12 cellular contexts compared by ENCODE assay signal in the genomic region with DNA sequence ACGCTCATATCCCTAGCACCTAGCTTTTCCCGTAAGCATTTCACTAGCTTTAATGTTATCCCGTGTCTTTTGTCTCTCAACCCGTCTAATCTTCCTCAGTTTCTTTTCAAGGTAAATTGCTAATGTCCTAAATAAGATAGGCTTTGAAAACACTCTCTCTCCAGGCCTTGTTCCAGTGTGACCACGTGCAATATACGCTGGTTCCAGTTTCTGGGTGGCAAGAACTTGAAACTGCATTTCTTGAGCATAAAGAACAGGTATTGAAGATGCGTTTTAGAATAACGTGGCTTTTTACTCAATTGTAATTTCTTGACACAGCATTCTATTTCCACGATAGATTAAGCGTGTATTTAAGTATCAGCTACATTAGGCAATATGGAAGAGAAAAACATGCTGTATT. TPM values are rescaled to one million over a fixed set of nuclear protein-coding genes. Genes with fewer than 3 reads are reported as not detected.
A peak's percentile ranks its signal among the peaks of the same experiment; 100 is the strongest.
DNase-seq lines count a peak whose midpoint lies in the region; ATAC-seq, FAIRE-seq and TF ChIP-seq lines count a peak whose summit lies in the region.
"Had no signal": no experiment of that assay in that cellular context is flagged by ENCODE, and none has a peak within 500 bp of the region (broad histone marks: within the 10 kb centered on the region; RNA-seq: fewer than 3 reads in every experiment).

No MANE protein-coding gene starts in this region.

- H3K9me1 ChIP-seq in keratinocyte (ENCODE audit: control insufficient read depth, extremely low read depth, insufficient read depth, low read length): no peaks in the 10 kb centered on the region

- intact Hi-C loops in activated CD8-positive, alpha-beta T cell treated with anti-CD3 and anti-CD28 coated beads for 36 hours (cut with micrococcal nuclease): no loop called here
- intact Hi-C loops in psoas muscle (cut with DNase I): no loop called here

- peaks cover 23% of the 10 kb centered on the region for H3K4me1 Mint-ChIP-seq in activated CD8-positive, alpha-beta T cell treated with anti-CD3 and anti-CD28 coated beads for 36 hours (ENCODE audit: low read depth)

- POLR2A ChIA-PET in activated CD8-positive, alpha-beta T cell treated with anti-CD3 and anti-CD28 coated beads for 36 hours (lab: Charles Lee): interaction anchor here (1.2 to 1.6 kb wide), 3 partner anchors 7 to 50 kb away, joined by 3 to 7 read pairs (median 4); a partner anchor contains a TSS

- no peak for TF ChIP-seq CTCF in HFF-Myc (IDR thresholded peaks at IDR 0.05; ENCODE audit: low read depth, low read length, missing control alignments)
- no peak for TF ChIP-seq CTCF in activated CD8-positive, alpha-beta T cell treated with anti-CD3 and anti-CD28 coated beads for 36 hours (IDR thresholded peaks at IDR 0.05)
- TF ChIP-seq CTCF in keratinocyte (optimal IDR thresholded peaks at IDR 0.05 in 1 of 3, IDR thresholded peaks at IDR 0.05 in 1 of 3, conservative IDR thresholded peaks at IDR 0.05 in 1 of 3; ENCODE audit: extremely low read depth in 1 of 3, insufficient read depth in 2 of 3, low read length in 3 of 3): no peak
- no peak for TF ChIP-seq CTCF in GM20000 (IDR thresholded peaks at IDR 0.05; ENCODE audit: extremely low read depth, missing control alignments)
- TF ChIP-seq CTCF in psoas muscle (IDR thresholded peaks at IDR 0.05): no peak

- H3K9ac ChIP-seq in BLaER1 treated with 17β-estradiol and CSF1 and Interleukin-3, amounts not matched to agents 10 nM and 100 nM: peak overlapping the region in 10 of 11 experiments; percentile 91 to 99 (median 96); a peak in 17 of 22 replicates
- H3K9ac ChIP-seq in keratinocyte (ENCODE audit: control insufficient read depth, extremely low read depth, insufficient read depth, low read length): peak overlapping the region; percentile 100

- H2AFZ ChIP-seq in keratinocyte (ENCODE audit: control insufficient read depth, low read length): peak overlapping the region; percentile 21

- 58 to 68% (median 64%) methylated on average over 10 of the region's 10 CpGs for WGBS in psoas muscle, 3 donors

- H3K4me3 Mint-ChIP-seq in activated CD8-positive, alpha-beta T cell treated with anti-CD3 and anti-CD28 coated beads for 36 hours: peak overlapping the region; percentile 99

- no peaks in the 10 kb centered on the region for H3K9me3 Mint-ChIP-seq in activated CD8-positive, alpha-beta T cell treated with anti-CD3 and anti-CD28 coated beads for 36 hours

- peaks cover 42% of the 10 kb centered on the region for H3K36me3 Mint-ChIP-seq in activated CD8-positive, alpha-beta T cell treated with anti-CD3 and anti-CD28 coated beads for 36 hours (ENCODE audit: low read depth)

- H3K4me1 ChIP-seq in BLaER1 treated with 17β-estradiol and CSF1 and Interleukin-3, amounts not matched to agents 10 nM and 100 nM: peaks cover 22 to 37% (median 26%) of the 10 kb centered on the region in 10 experiments
- peaks cover 30% of the 10 kb centered on the region for H3K4me1 ChIP-seq in keratinocyte (ENCODE audit: control insufficient read depth, extremely low read depth, insufficient read depth, low read length)
- H3K4me1 ChIP-seq in psoas muscle: peaks cover 26% of the 10 kb centered on the region

- no peak for DNase-seq in HFF-Myc (ENCODE audit: extremely low read depth, low read depth)
- no peak for DNase-seq in activated CD8-positive, alpha-beta T cell treated with anti-CD3 and anti-CD28 coated beads for 36 hours
- no peak for DNase-seq in keratinocyte (ENCODE audit: low read depth, low spot score)
- DNase-seq in occipital lobe (lab: John Stamatoyannopoulos, UW): no peak
- DNase-seq in HPDE6-E6E7 (ENCODE audit: extremely low spot score): no peak
- DNase-seq in GM20000 (ENCODE audit: low spot score): no peak
- DNase-seq in psoas muscle: no peak
- DNase-seq: DMS79 treated with DMSO at 0.1 percent for 48 hours, foreskin melanocyte, NCI-H1092 treated with DMSO at 0.1 percent for 48 hours had no signal

- H3K27ac ChIP-seq in BLaER1 treated with 17β-estradiol and CSF1 and Interleukin-3, amounts not matched to agents 10 nM and 100 nM: peak overlapping the region in 3 of 11 experiments; percentile 97 to 99 (median 99); a peak in 3 of 22 replicates
- H3K27ac ChIP-seq in keratinocyte (ENCODE audit: control insufficient read depth, insufficient read depth, low read length) (peak overlapping the region; percentile 10), psoas muscle (no peak overlapping the region)

- dilution Hi-C loops in keratinocyte (cut with MboI; ENCODE audit: extremely low pct_ligation_motif_present, low sequenced_read_pairs): no loop called here

- peak overlapping the region in 9 of 10 experiments; percentile 79 to 98 (median 95); a peak in 18 of 20 replicates for H3K4me3 ChIP-seq in BLaER1 treated with 17β-estradiol and CSF1 and Interleukin-3, amounts not matched to agents 10 nM and 100 nM
- peak overlapping the region; percentile 71 for H3K4me3 ChIP-seq in HFF-Myc (replicated peaks; ENCODE audit: low read depth, low read length)
- peak overlapping the region in 2 of 3 experiments; percentile 0 to 98 for H3K4me3 ChIP-seq in keratinocyte (ENCODE audit: control insufficient read depth in 2 of 3, extremely low read depth in 1 of 3, insufficient read depth in 2 of 3, low read depth in 1 of 3, low read length in 3 of 3)
- H3K4me3 ChIP-seq in psoas muscle: no peak overlapping the region

- no peaks in the 10 kb centered on the region for H3K9me3 ChIP-seq in BLaER1 treated with 17β-estradiol and CSF1 and Interleukin-3, amounts not matched to agents 10 nM and 100 nM (replicated peaks in 1 of 11)
- H3K9me3 ChIP-seq in keratinocyte (ENCODE audit: control insufficient read depth, low read depth, low read length) (no peaks in the 10 kb centered on the region), psoas muscle (no peaks in the 10 kb centered on the region)
- H3K9me3 ChIP-seq: neutrophil had no signal

- FAIRE-seq in keratinocyte (lab: Jason Lieb, UNC): no peak

- H3K27me3 ChIP-seq in BLaER1 treated with 17β-estradiol and CSF1 and Interleukin-3, amounts not matched to agents 10 nM and 100 nM: no peaks in the 10 kb centered on the region
- H3K27me3 ChIP-seq in keratinocyte (ENCODE audit: control insufficient read depth, extremely low read depth, insufficient read depth, low read length) (no peaks in the 10 kb centered on the region), psoas muscle (ENCODE audit: insufficient read depth in 3 of 3, low read length in 2 of 3) (no peaks in the 10 kb centered on the region)
- H3K27me3 ChIP-seq: neutrophil had no signal

- ATAC-seq in activated CD8-positive, alpha-beta T cell treated with anti-CD3 and anti-CD28 coated beads for 36 hours: no peak
- no peak for ATAC-seq in psoas muscle

- peak overlapping the region; percentile 89 to 97 (median 95); a peak in 21 of 22 replicates for H3K4me2 ChIP-seq in BLaER1 treated with 17β-estradiol and CSF1 and Interleukin-3, amounts not matched to agents 10 nM and 100 nM
- H3K4me2 ChIP-seq in keratinocyte (ENCODE audit: control insufficient read depth, extremely low read depth, insufficient read depth, low read depth, low read length): peak overlapping the region; percentile 95

- peaks cover 39% of the 10 kb centered on the region for H3K79me2 ChIP-seq in keratinocyte (ENCODE audit: control insufficient read depth, insufficient read depth, low read length)

- peaks cover 13 to 40% (median 27%) of the 10 kb centered on the region in 11 experiments; a peak in 20 of 22 replicates for H4K20me1 ChIP-seq in BLaER1 treated with 17β-estradiol and CSF1 and Interleukin-3, amounts not matched to agents 10 nM and 100 nM
- peaks cover 3% of the 10 kb centered on the region for H4K20me1 ChIP-seq in keratinocyte (ENCODE audit: control insufficient read depth, extremely low read depth, insufficient read depth, low read length)

- peaks cover 4 to 58% (median 52%) of the 10 kb centered on the region in 11 experiments; a peak in 21 of 22 replicates for H3K36me3 ChIP-seq in BLaER1 treated with 17β-estradiol and CSF1 and Interleukin-3, amounts not matched to agents 10 nM and 100 nM
- H3K36me3 ChIP-seq in keratinocyte (ENCODE audit: control insufficient read depth in 2 of 2, extremely low read depth in 1 of 2, insufficient read depth in 2 of 2, low read length in 2 of 2) (peaks cover 1 to 13% of the 10 kb centered on the region in 2 experiments), psoas muscle (ENCODE audit: insufficient read depth in 1 of 2, low read depth in 1 of 2) (no peaks in the 10 kb centered on the region)

- no peaks in the 10 kb centered on the region for H3K27me3 Mint-ChIP-seq in activated CD8-positive, alpha-beta T cell treated with anti-CD3 and anti-CD28 coated beads for 36 hours

- peak overlapping the region; percentile 99 for H3K27ac Mint-ChIP-seq in activated CD8-positive, alpha-beta T cell treated with anti-CD3 and anti-CD28 coated beads for 36 hours

- CTCF ChIA-PET in activated CD8-positive, alpha-beta T cell treated with anti-CD3 and anti-CD28 coated beads for 36 hours (lab: Charles Lee): interaction anchor here (1.0 to 1.2 kb wide), 2 partner anchors 8 to 149 kb away, joined by 3 to 6 read pairs; no protein-coding TSS in a partner anchor

RNA-seq across cellular contexts. Expression of a gene that starts 1.1 kb away (rescaled TPM):
- total RNA-seq in activated CD8-positive, alpha-beta T cell treated with anti-CD3 and anti-CD28 coated beads for 36 hours: 100 to 1,000 TPM; 109 to 111 TPM
- 5.2 to 22.7 TPM (median 14.3 TPM) in 3 replicates for polyA plus RNA-seq in keratinocyte
- 0.59 TPM for polyA plus RNA-seq in keratinocyte (2011; ENCODE audit: low read depth)
- polyA plus RNA-seq in keratinocyte (2011; cell fraction: cytosol; rRNA removed): 3.8 and 6.5 TPM in 2 replicates
- 6.4 and 7.9 TPM in 2 replicates for polyA plus RNA-seq in keratinocyte (2011; cell fraction: nucleus; rRNA removed)
- polyA plus RNA-seq in keratinocyte (2012; ENCODE audit: low replicate concordance): 0.31 and 12.5 TPM in 2 replicates
- 2.7 to 15.9 TPM (median 13.2 TPM) in 3 replicates for polyA minus RNA-seq in keratinocyte
- 3.6 TPM for polyA minus RNA-seq in keratinocyte (2011; cell fraction: cytosol; rRNA and poly(A)+ RNA removed)
- polyA minus RNA-seq in keratinocyte (2011; cell fraction: nucleus; rRNA and poly(A)+ RNA removed): 1.5 and 2.4 TPM in 2 replicates
- total RNA-seq in occipital lobe: 1.4 TPM
- under 1 TPM in 2 of 4 donors, not detected in 2; 0.50 to 0.71 TPM for total RNA-seq in psoas muscle
- polyA plus RNA-seq in psoas muscle: under 1 TPM; 0.30 to 0.77 (median 0.73) TPM

RNA-seq across cellular contexts. Expression of a gene that starts 1.8 kb away (rescaled TPM):
- total RNA-seq in activated CD8-positive, alpha-beta T cell treated with anti-CD3 and anti-CD28 coated beads for 36 hours: 10 to 100 TPM; 65.0 to 78.0 TPM
- polyA plus RNA-seq in keratinocyte (145 to 156 TPM (median 150 TPM) in 3 replicates), psoas muscle (100 to 1,000 TPM in 2 of 3 donors, 10 to 100 TPM in 1; 79.6 to 226 (median 124) TPM)
- polyA plus RNA-seq in keratinocyte (2011; ENCODE audit: low read depth): 69.9 TPM
- polyA plus RNA-seq in keratinocyte (2011; cell fraction: cytosol; rRNA removed): 145 and 168 TPM in 2 replicates
- polyA plus RNA-seq in keratinocyte (2011; cell fraction: nucleus; rRNA removed): 114 and 120 TPM in 2 replicates
- polyA plus RNA-seq in keratinocyte (2012; ENCODE audit: low replicate concordance): 101 and 103 TPM in 2 replicates
- polyA minus RNA-seq in keratinocyte: 134 to 151 TPM (median 143 TPM) in 3 replicates
- 51.8 TPM for polyA minus RNA-seq in keratinocyte (2011; cell fraction: cytosol; rRNA and poly(A)+ RNA removed)
- 23.7 and 46.4 TPM in 2 replicates for polyA minus RNA-seq in keratinocyte (2011; cell fraction: nucleus; rRNA and poly(A)+ RNA removed)
- total RNA-seq in occipital lobe (22.3 TPM), psoas muscle (10 to 100 TPM; 44.3 to 97.4 (median 58.4) TPM)

RNA-seq across cellular contexts. Expression of a gene that starts 33.3 kb away (rescaled TPM):
- 10 to 100 TPM; 26.9 to 29.8 TPM for total RNA-seq in activated CD8-positive, alpha-beta T cell treated with anti-CD3 and anti-CD28 coated beads for 36 hours
- polyA plus RNA-seq in keratinocyte (9.1 to 13.8 TPM (median 12.3 TPM) in 3 replicates), psoas muscle (100 to 1,000 TPM in 1 of 3 donors, 10 to 100 TPM in 2; 60.9 to 104 (median 66.7) TPM)
- polyA plus RNA-seq in keratinocyte (2011; ENCODE audit: low read depth): 9.9 TPM
- polyA plus RNA-seq in keratinocyte (2011; cell fraction: cytosol; rRNA removed): 11.2 and 12.8 TPM in 2 replicates
- polyA plus RNA-seq in keratinocyte (2011; cell fraction: nucleus; rRNA removed): 7.6 and 8.0 TPM in 2 replicates
- polyA plus RNA-seq in keratinocyte (2012; ENCODE audit: low replicate concordance): 11.6 and 13.7 TPM in 2 replicates
- 11.9 to 21.6 TPM (median 17.3 TPM) in 3 replicates for polyA minus RNA-seq in keratinocyte
- polyA minus RNA-seq in keratinocyte (2011; cell fraction: cytosol; rRNA and poly(A)+ RNA removed): 12.9 TPM
- polyA minus RNA-seq in keratinocyte (2011; cell fraction: nucleus; rRNA and poly(A)+ RNA removed): 2.1 and 5.8 TPM in 2 replicates
- total RNA-seq in occipital lobe (31.8 TPM), psoas muscle (100 to 1,000 TPM in 1 of 4 donors, 10 to 100 TPM in 3; 84.3 to 101 (median 92.3) TPM)

RNA-seq across cellular contexts. Expression of a gene that starts 43.4 kb away (rescaled TPM):
- total RNA-seq in activated CD8-positive, alpha-beta T cell treated with anti-CD3 and anti-CD28 coated beads for 36 hours: not detected
- polyA plus RNA-seq in keratinocyte (not detected in 3 replicates), psoas muscle (100 to 1,000 TPM in 2 of 3 donors, 10 to 100 TPM in 1; 25.4 to 138 (median 103) TPM)
- not detected for polyA plus RNA-seq in keratinocyte (2011; ENCODE audit: low read depth)
- polyA plus RNA-seq in keratinocyte (2011; cell fraction: cytosol; rRNA removed): not detected in 2 replicates
- not detected in 2 replicates for polyA plus RNA-seq in keratinocyte (2011; cell fraction: nucleus; rRNA removed)
- not detected in 2 replicates for polyA plus RNA-seq in keratinocyte (2012; ENCODE audit: low replicate concordance)
- not detected in 3 replicates for polyA minus RNA-seq in keratinocyte
- polyA minus RNA-seq in keratinocyte (2011; cell fraction: cytosol; rRNA and poly(A)+ RNA removed): not detected
- polyA minus RNA-seq in keratinocyte (2011; cell fraction: nucleus; rRNA and poly(A)+ RNA removed): not detected in 2 replicates
- total RNA-seq in occipital lobe (83.8 TPM), psoas muscle (10 to 100 TPM; 23.0 to 57.2 (median 35.5) TPM)

RNA-seq across cellular contexts. Expression of a gene that starts 48.4 kb away (rescaled TPM):
- 10 to 100 TPM; 39.8 to 40.9 TPM for total RNA-seq in activated CD8-positive, alpha-beta T cell treated with anti-CD3 and anti-CD28 coated beads for 36 hours
- polyA plus RNA-seq in keratinocyte: 37.7 to 48.8 TPM (median 46.3 TPM) in 3 replicates
- 24.1 TPM for polyA plus RNA-seq in keratinocyte (2011; ENCODE audit: low read depth)
- 38.2 and 57.6 TPM in 2 replicates for polyA plus RNA-seq in keratinocyte (2011; cell fraction: cytosol; rRNA removed)
- polyA plus RNA-seq in keratinocyte (2011; cell fraction: nucleus; rRNA removed): 16.1 and 17.9 TPM in 2 replicates
- 31.2 and 46.6 TPM in 2 replicates for polyA plus RNA-seq in keratinocyte (2012; ENCODE audit: low replicate concordance)
- 8.9 to 14.4 TPM (median 12.8 TPM) in 3 replicates for polyA minus RNA-seq in keratinocyte
- 14.6 TPM for polyA minus RNA-seq in keratinocyte (2011; cell fraction: cytosol; rRNA and poly(A)+ RNA removed)
- 2.6 and 4.3 TPM in 2 replicates for polyA minus RNA-seq in keratinocyte (2011; cell fraction: nucleus; rRNA and poly(A)+ RNA removed)
- total RNA-seq in occipital lobe: 10.0 TPM
- 10 to 100 TPM; 53.7 to 70.5 (median 58.2) TPM for total RNA-seq in psoas muscle
- 10 to 100 TPM; 45.8 to 78.6 (median 62.3) TPM for polyA plus RNA-seq in psoas muscle

Comparison
In these comparisons a context has a peak if more than half of its experiments do, and no peak if none do; other contexts are left out.
1. RNA of a gene that starts 1.1 kb away (total RNA-seq): 109 to 111 TPM in activated CD8-positive, alpha-beta T cell treated with anti-CD3 and anti-CD28 coated beads for 36 hours; 1.4 TPM in occipital lobe (single experiment) and 0.50 to 0.71 TPM in psoas muscle; every median in the first group is over 10 times any median in the second.